ENCODE assay signal across 1 cellular context in genomic region chr1:33255347-33256311, GRCh38.
TF ChIP-seq lines count a peak whose summit lies in the region.

No MANE protein-coding gene starts in this region.

TF ChIP-seq in HepG2, 621 proteins besides CTCF, POLR2A, EP300 and RAD21 (continued from another document and continues in another):
- no peak for TF ChIP-seq PRDM4 (CRISPR knock-in tag; IDR thresholded peaks at IDR 0.05; ENCODE audit: borderline replicate concordance)
- no peak for TF ChIP-seq NR1H2 (CRISPR knock-in tag; IDR thresholded peaks at IDR 0.05; ENCODE audit: borderline replicate concordance, low read depth)
- TF ChIP-seq MED8 (CRISPR knock-in tag; IDR thresholded peaks at IDR 0.05; ENCODE audit: insufficient replicate concordance) = no peak
- TF ChIP-seq ZXDC (CRISPR knock-in tag; IDR thresholded peaks at IDR 0.05) = no peak
- TF ChIP-seq CEBPZ (IDR thresholded peaks at IDR 0.05; ENCODE audit: low read length) = no peak
- TF ChIP-seq TOE1 (CRISPR knock-in tag; IDR thresholded peaks at IDR 0.05) = no peak
- no peak for TF ChIP-seq MYNN (CRISPR knock-in tag; IDR thresholded peaks at IDR 0.05; ENCODE audit: low read depth)
- TF ChIP-seq MIXL1 (CRISPR knock-in tag; IDR thresholded peaks at IDR 0.05) = no peak
- TF ChIP-seq CEBPG (CRISPR knock-in tag; IDR thresholded peaks at IDR 0.05) = no peak
- TF ChIP-seq ZNF607 (CRISPR knock-in tag; IDR thresholded peaks at IDR 0.05; ENCODE audit: borderline replicate concordance) = no peak
- TF ChIP-seq ZNF513 (CRISPR knock-in tag; conservative IDR thresholded peaks at IDR 0.05) = no peak
- TF ChIP-seq ZMYM4 (CRISPR knock-in tag; IDR thresholded peaks at IDR 0.05) = peak; percentile 41; the same call in 1 of the 2 replicates
- no peak for TF ChIP-seq ZNF234 (CRISPR knock-in tag; conservative IDR thresholded peaks at IDR 0.05)
- TF ChIP-seq CREB1 (IDR thresholded peaks at IDR 0.05) = no peak
- no peak for TF ChIP-seq CREB1 (CRISPR knock-in tag; IDR thresholded peaks at IDR 0.05)
- no peak for TF ChIP-seq MZF1 (CRISPR knock-in tag; IDR thresholded peaks at IDR 0.05; ENCODE audit: borderline replicate concordance)
- no peak for TF ChIP-seq EZH2 (conservative IDR thresholded peaks at IDR 0.05; ENCODE audit: low read depth, low read length)
- no peak for TF ChIP-seq ARID2 (CRISPR knock-in tag; IDR thresholded peaks at IDR 0.05; ENCODE audit: borderline replicate concordance)
- TF ChIP-seq PATZ1 (CRISPR knock-in tag; IDR thresholded peaks at IDR 0.05) = peak; percentile 56; the same call in 1 of the 2 replicates
- no peak for TF ChIP-seq MLXIP (CRISPR knock-in tag; IDR thresholded peaks at IDR 0.05; ENCODE audit: borderline replicate concordance)
- no peak for TF ChIP-seq ZNF10 (CRISPR knock-in tag; IDR thresholded peaks at IDR 0.05; ENCODE audit: borderline replicate concordance, low read depth)
- TF ChIP-seq FOSL1 (CRISPR knock-in tag; IDR thresholded peaks at IDR 0.05; ENCODE audit: borderline replicate concordance) = no peak
- no peak for TF ChIP-seq ARID3A (IDR thresholded peaks at IDR 0.05; ENCODE audit: low read depth, low read length)
- peak; percentile 43 for TF ChIP-seq MAX (IDR thresholded peaks at IDR 0.05)
- 0 out of 2 replicates have a peak, but pooled peaks have one; percentile 33 for TF ChIP-seq ZNF564 (CRISPR knock-in tag; IDR thresholded peaks at IDR 0.05)
- TF ChIP-seq ZNF235 (CRISPR knock-in tag; IDR thresholded peaks at IDR 0.05; ENCODE audit: borderline replicate concordance) = no peak
- TF ChIP-seq ZNF350 (CRISPR knock-in tag; IDR thresholded peaks at IDR 0.05; ENCODE audit: borderline replicate concordance, low read depth) = peak; percentile 42; the same call in 1 of the 2 replicates
- TF ChIP-seq ESRRA (CRISPR knock-in tag; IDR thresholded peaks at IDR 0.05; ENCODE audit: low read depth) = no peak
- TF ChIP-seq MAFF (IDR thresholded peaks at IDR 0.05; ENCODE audit: low read depth, low read length) = no peak
- no peak for TF ChIP-seq GZF1 (CRISPR knock-in tag; IDR thresholded peaks at IDR 0.05)
- no peak for TF ChIP-seq REPIN1 (CRISPR knock-in tag; IDR thresholded peaks at IDR 0.05; ENCODE audit: borderline replicate concordance, low read depth)
- peak; percentile 43; the same call in 1 of the 2 replicates for TF ChIP-seq DRAP1 (CRISPR knock-in tag; IDR thresholded peaks at IDR 0.05)
- no peak for TF ChIP-seq PAXIP1 (CRISPR knock-in tag; conservative IDR thresholded peaks at IDR 0.05)
- no peak for TF ChIP-seq EEA1 (CRISPR knock-in tag; IDR thresholded peaks at IDR 0.05; ENCODE audit: borderline replicate concordance)
- no peak for TF ChIP-seq ZNF382 (CRISPR knock-in tag; IDR thresholded peaks at IDR 0.05; ENCODE audit: borderline replicate concordance)
- 0 out of 2 replicates have a peak, but pooled peaks have one; percentile 25 for TF ChIP-seq KDM5B (CRISPR knock-in tag; IDR thresholded peaks at IDR 0.05; ENCODE audit: borderline replicate concordance)
- no peak for TF ChIP-seq GATA4 (IDR thresholded peaks at IDR 0.05; ENCODE audit: borderline replicate concordance, low read depth)
- no peak for TF ChIP-seq RFX1 (IDR thresholded peaks at IDR 0.05)
- no peak for TF ChIP-seq ZNF577 (CRISPR knock-in tag; IDR thresholded peaks at IDR 0.05; ENCODE audit: borderline replicate concordance, low read depth)
